Comparison of ENCODE assay signal across 19 cellular contexts in the genomic region with DNA sequence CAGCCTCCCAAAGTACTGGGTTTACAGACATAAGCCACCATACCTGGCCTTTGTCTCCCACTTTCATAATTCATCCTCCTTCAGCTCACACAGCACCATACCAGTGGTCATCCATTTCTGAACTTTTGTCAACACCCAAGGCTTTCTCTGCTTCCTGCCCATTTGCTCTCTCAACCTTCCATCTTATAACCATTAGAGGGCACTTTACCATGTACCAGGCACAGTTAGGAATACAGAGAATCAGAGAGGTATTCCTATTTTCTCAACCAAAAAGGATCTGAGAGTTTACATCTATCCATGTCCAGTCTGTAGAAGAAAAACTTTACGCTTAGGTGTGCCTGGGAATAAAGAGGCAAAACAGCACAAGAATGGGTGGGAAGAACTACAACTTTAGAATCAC.
"Had no signal": no experiment of that assay in that cellular context is flagged by ENCODE, and none has a peak within 500 bp of the region (broad histone marks: within the 10 kb centered on the region; RNA-seq: fewer than 3 reads in every experiment).

No MANE protein-coding gene starts in this region.

- ATAC-seq: activated CD4-positive, alpha-beta T cell treated with anti-CD3 and anti-CD28 coated beads for 36 hours; activated naive CD4-positive, alpha-beta T cell treated with anti-CD3 and anti-CD28 coated beads, Interleukin-2, amount 50 U/mL, for 72 hours; activated T-cell treated with anti-CD3 and anti-CD28 coated beads, Interleukin-2, amount 50 U/mL, for 4 hours; natural killer cell; stimulated activated naive B cell treated with anti-CD40 and anti-IgM and Interleukin-4, amounts not matched to agents 10 μg/mL and 1 μg/mL and 100 μg/mL, for 72 hours had no signal

- DNase-seq: activated CD4-positive, alpha-beta memory T cell treated with anti-CD3 and anti-CD28 coated beads for 36 hours; activated CD4-positive, alpha-beta T cell treated with anti-CD3 and anti-CD28 coated beads for 36 hours; activated effector memory CD4-positive, alpha-beta T cell treated with anti-CD3 and anti-CD28 coated beads, Interleukin-2, amount 50 U/mL, for 16 hours; activated T-cell treated with anti-CD3 and anti-CD28 coated beads, Interleukin-2, amount 50 U/mL, for 4 hours; amniotic stem cell; central memory CD4-positive, alpha-beta T cell; colonic mucosa; esophagus squamous epithelium; glutamatergic neuron; kidney glomerular epithelial cell; mesendoderm; natural killer cell; stimulated activated CD4-positive, alpha-beta T cell treated with anti-CD3 and anti-CD28 coated beads, Interleukin-4, amount 100 ng/mL, for 1 hour; stimulated activated naive B cell treated with anti-CD40 and anti-IgM and Interleukin-4, amounts not matched to agents 10 μg/mL and 1 μg/mL and 100 μg/mL, for 72 hours; T1000; uterus had no signal

- H3K4me1 ChIP-seq: colonic mucosa, esophagus squamous epithelium, tibial nerve, uterus had no signal

- H3K4me3 ChIP-seq: colonic mucosa, esophagus squamous epithelium, tibial nerve, uterus had no signal

- H3K9me3 Mint-ChIP-seq: activated CD4-positive, alpha-beta memory T cell treated with anti-CD3 and anti-CD28 coated beads for 36 hours; activated T-cell treated with anti-CD3 and anti-CD28 coated beads, Interleukin-2, amount 50 U/mL, for 4 hours; natural killer cell had no signal

- H3K4me1 Mint-ChIP-seq: activated CD4-positive, alpha-beta T cell treated with anti-CD3 and anti-CD28 coated beads for 36 hours; natural killer cell; stimulated activated naive B cell treated with anti-CD40 and anti-IgM and Interleukin-4, amounts not matched to agents 10 μg/mL and 1 μg/mL and 100 μg/mL, for 72 hours had no signal

- H3K27ac ChIP-seq: colonic mucosa, esophagus squamous epithelium, tibial nerve, uterus had no signal

- H3K27me3 ChIP-seq: colonic mucosa, tibial nerve, uterus had no signal

- H3K36me3 ChIP-seq: colonic mucosa, esophagus squamous epithelium, tibial nerve, uterus had no signal

- H3K36me3 Mint-ChIP-seq: activated CD4-positive, alpha-beta memory T cell treated with anti-CD3 and anti-CD28 coated beads for 36 hours; brain; natural killer cell; stimulated activated naive B cell treated with anti-CD40 and anti-IgM and Interleukin-4, amounts not matched to agents 10 μg/mL and 1 μg/mL and 100 μg/mL, for 72 hours had no signal

- H3K9me3 ChIP-seq: colonic mucosa, esophagus squamous epithelium, tibial nerve, uterus had no signal

- H3K27ac Mint-ChIP-seq: activated CD4-positive, alpha-beta memory T cell treated with anti-CD3 and anti-CD28 coated beads for 36 hours; activated CD4-positive, alpha-beta T cell treated with anti-CD3 and anti-CD28 coated beads for 36 hours; activated naive CD4-positive, alpha-beta T cell treated with anti-CD3 and anti-CD28 coated beads, Interleukin-2, amount 50 U/mL, for 72 hours; natural killer cell; stimulated activated naive B cell treated with anti-CD40 and anti-IgM and Interleukin-4, amounts not matched to agents 10 μg/mL and 1 μg/mL and 100 μg/mL, for 72 hours had no signal

- H3K4me3 Mint-ChIP-seq: activated CD4-positive, alpha-beta memory T cell treated with anti-CD3 and anti-CD28 coated beads for 36 hours; activated CD4-positive, alpha-beta T cell treated with anti-CD3 and anti-CD28 coated beads for 36 hours; activated T-cell treated with anti-CD3 and anti-CD28 coated beads, Interleukin-2, amount 50 U/mL, for 4 hours; brain; natural killer cell; stimulated activated naive B cell treated with anti-CD40 and anti-IgM and Interleukin-4, amounts not matched to agents 10 μg/mL and 1 μg/mL and 100 μg/mL, for 72 hours had no signal
